Comparison of ENCODE assay signal across 2 cellular contexts in the genomic region with DNA sequence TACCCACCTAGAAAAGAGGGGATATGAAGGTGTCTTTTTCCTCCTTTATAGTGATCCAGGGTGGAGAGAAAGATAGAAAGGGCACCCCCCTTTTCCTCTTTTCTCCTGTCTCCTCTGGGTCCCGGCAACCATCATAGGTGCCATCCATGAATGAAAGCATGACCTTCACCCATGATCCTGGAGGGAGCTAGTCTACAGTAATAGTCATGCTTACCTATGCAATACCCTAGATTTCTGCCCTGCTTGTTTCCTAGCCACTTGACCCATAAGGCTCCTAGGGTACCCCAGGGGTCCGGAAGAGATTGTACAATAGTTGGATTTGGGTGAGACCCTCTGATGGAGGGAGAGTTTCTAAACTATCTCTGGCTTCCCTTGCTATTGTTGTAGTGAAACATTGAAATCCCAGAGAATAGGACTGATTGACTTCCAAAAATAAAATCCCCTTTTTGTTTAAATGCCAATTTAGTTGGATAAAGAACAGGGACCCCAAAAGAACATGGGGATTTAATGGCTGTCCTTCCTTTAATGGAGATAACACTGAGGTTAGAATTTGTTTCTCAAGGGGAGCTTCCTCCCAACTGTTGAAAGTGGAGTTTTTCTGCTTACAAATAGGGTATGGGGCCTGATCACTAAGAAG.
TF ChIP-seq lines count a peak whose summit lies in the region.

No MANE protein-coding gene starts in this region.

TF ChIP-seq in HCT116, 20 proteins besides CTCF, POLR2A, EP300 and RAD21:
- no peak for TF ChIP-seq EZH2phosphoT487 (IDR thresholded peaks at IDR 0.05; ENCODE audit: borderline replicate concordance)
- TF ChIP-seq TCF7L2 (IDR thresholded peaks at IDR 0.05; ENCODE audit: borderline replicate concordance, extremely low read depth, insufficient read depth, insufficient read length) = no peak
- TF ChIP-seq ELF1 (IDR thresholded peaks at IDR 0.05; ENCODE audit: borderline replicate concordance, low read depth) = no peak
- TF ChIP-seq SRF (IDR thresholded peaks at IDR 0.05; ENCODE audit: low read depth) = no peak
- TF ChIP-seq, protein P1, sequence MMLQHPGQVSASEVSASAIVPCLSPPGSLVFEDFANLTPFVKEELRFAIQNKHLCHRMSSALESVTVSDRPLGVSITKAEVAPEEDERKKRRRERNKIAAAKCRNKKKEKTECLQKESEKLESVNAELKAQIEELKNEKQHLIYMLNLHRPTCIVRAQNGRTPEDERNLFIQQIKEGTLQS (IDR thresholded peaks at IDR 0.05) = no peak
- TF ChIP-seq EGR1 (IDR thresholded peaks at IDR 0.05; ENCODE audit: low read depth) = no peak
- no peak for TF ChIP-seq FOSL1 (IDR thresholded peaks at IDR 0.05; ENCODE audit: low read depth)
- no peak for TF ChIP-seq SP1 (IDR thresholded peaks at IDR 0.05; ENCODE audit: low read depth)

TF ChIP-seq in H1, 55 proteins besides CTCF, POLR2A, EP300 and RAD21:
- TF ChIP-seq KDM1A (IDR thresholded peaks at IDR 0.05; ENCODE audit: borderline replicate concordance, low read length) (no peak), SAP30 (IDR thresholded peaks at IDR 0.05; ENCODE audit: insufficient read depth, insufficient replicate concordance, low read length) (no peak), YY1 (IDR thresholded peaks at IDR 0.05; ENCODE audit: low read depth, low read length) (peak; percentile 23; the same call in 1 of the 2 replicates), CHD2 (IDR thresholded peaks at IDR 0.05; ENCODE audit: low read length) (no peak), SP4 (IDR thresholded peaks at IDR 0.05; ENCODE audit: low read length) (no peak)
